8 cellular contexts compared by ENCODE assay signal in the genomic region with DNA sequence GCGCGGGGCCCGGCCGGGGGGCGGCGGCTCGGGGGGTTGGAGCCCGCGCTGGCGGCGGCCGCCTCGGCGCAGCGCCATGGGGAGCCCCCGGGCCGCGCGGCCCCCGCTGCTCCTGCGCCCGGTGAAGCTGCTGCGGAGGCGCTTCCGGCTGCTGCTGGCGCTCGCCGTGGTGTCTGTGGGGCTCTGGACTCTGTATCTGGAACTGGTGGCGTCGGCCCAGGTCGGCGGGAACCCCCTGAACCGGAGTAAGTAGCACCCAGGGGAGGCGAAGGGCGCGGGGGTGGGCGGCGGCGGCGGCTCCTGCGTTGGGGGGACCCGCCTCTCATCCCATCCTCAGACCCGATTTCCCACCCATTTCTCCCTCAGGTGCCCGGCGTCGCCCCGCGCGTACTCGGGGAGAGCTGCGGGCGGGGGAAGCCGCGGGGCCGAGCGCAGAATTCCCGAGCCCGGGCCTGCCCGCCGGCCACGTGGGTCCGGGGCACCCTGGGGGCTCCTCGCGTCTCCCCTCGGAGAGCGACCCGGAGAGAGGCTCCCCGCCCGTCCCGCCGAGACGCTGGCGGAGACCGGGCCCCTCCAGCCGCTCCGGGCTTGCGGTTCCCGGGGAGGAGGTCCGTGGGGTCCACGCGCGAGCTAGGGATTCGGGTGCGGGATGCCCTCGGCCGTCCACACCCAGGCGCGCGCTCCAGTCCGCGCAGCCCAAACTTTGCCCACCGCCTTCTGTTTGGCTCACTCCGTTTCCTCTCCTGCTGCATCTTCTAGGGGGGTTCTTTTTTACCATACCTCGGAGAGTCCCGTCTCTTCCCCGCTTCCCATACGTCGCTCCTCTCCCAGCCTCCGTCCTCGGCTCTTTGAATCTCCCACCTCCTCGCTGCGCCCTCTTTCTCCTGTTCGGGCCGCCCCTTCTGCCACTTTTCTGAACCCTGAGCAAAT. TPM values are rescaled to one million over a fixed set of nuclear protein-coding genes. Genes with fewer than 3 reads are reported as not detected.
A peak's percentile ranks its signal among the peaks of the same experiment; 100 is the strongest.
DNase-seq lines count a peak whose midpoint lies in the region; FAIRE-seq and TF ChIP-seq lines count a peak whose summit lies in the region.

No MANE protein-coding gene starts in this region.

- peak overlapping the region; percentile 37 for H3K27ac ChIP-seq in SJCRH30

- peaks cover 31% of the 10 kb centered on the region for H3K4me1 ChIP-seq in SJCRH30

- H3K36me3 ChIP-seq in SJCRH30 = no peaks in the 10 kb centered on the region; the same call in 1 of the 2 replicates

- FAIRE-seq in GM12891 (lab: Jason Lieb, UNC) = no peak

- H3K27me3 ChIP-seq in SJCRH30 = no peaks in the 10 kb centered on the region

- no peaks in the 10 kb centered on the region for H3K9me3 ChIP-seq in SJCRH30 (replicated peaks)

- peak overlapping the region; percentile 78 for H3K4me3 ChIP-seq in SJCRH30

- no peak for TF ChIP-seq POLR2A in GM12891 (IDR thresholded peaks at IDR 0.05; ENCODE audit: low read depth, low read length)

- DNase-seq in GM12891 (ENCODE audit: insufficient read length, low spot score) (peak; percentile 55), SJCRH30 (peak; percentile 36 to 38), astrocyte of the hippocampus (ENCODE audit: low read depth, low spot score) (peak; percentile 38), left kidney (ENCODE audit: low read depth, low spot score) (peak; percentile 55), NCI-H1436 treated with DMSO at 0.1 percent for 48 hours (lab: John Stamatoyannopoulos, UW) (no peak), NCI-H1048 (lab: John Stamatoyannopoulos, UW) (no peak), H4 (ENCODE audit: low spot score) (no peak)
- DNase-seq in stimulated activated CD4-positive, alpha-beta T cell treated with anti-CD3 and anti-CD28 coated beads, TNF-alpha, amount 100 ng/mL, for 4 hours (ENCODE audit: low read depth in 3 of 3) = peak in 2 of 3 experiments; percentile 12 to 17

TF ChIP-seq in GM12891, 5 proteins besides CTCF, POLR2A, EP300 and RAD21:
- TF ChIP-seq PAX5 (IDR thresholded peaks at IDR 0.05; ENCODE audit: insufficient read depth, low read length, severe bottlenecking) (no peak), POLR2AphosphoS5 (IDR thresholded peaks at IDR 0.05; ENCODE audit: low read depth, low read length) (no peak), TAF1 (IDR thresholded peaks at IDR 0.05; ENCODE audit: low read depth, low read length) (no peak), SPI1 (IDR thresholded peaks at IDR 0.05; ENCODE audit: low read depth, low read length) (no peak), POU2F2 (IDR thresholded peaks at IDR 0.05; ENCODE audit: low read depth, low read length) (no peak)
TF ChIP-seq in GM12891: peak in this region for 0.

RNA-seq across cellular contexts. Expression of gene B4GALNT3, which starts 0.8 kb away (rescaled TPM):
- polyA plus RNA-seq in GM12891 (2012; ENCODE audit: low read depth, missing spikeins) = 0.08 TPM
- 29.5 and 33.0 TPM in 2 replicates for total RNA-seq in SJCRH30 (2014; rRNA removed; shearing (Covaris generic))
- 3.0 and 3.3 TPM in 2 replicates for total RNA-seq in H4 (2014; rRNA removed; shearing (Covaris generic))

RNA-seq across cellular contexts. Expression of gene CCDC77, which starts 59.1 kb away (rescaled TPM):
- 5.4 TPM for polyA plus RNA-seq in GM12891 (2012; ENCODE audit: low read depth, missing spikeins)
- 40.2 and 43.7 TPM in 2 replicates for total RNA-seq in SJCRH30 (2014; rRNA removed; shearing (Covaris generic))
- 29.5 and 34.3 TPM in 2 replicates for total RNA-seq in H4 (2014; rRNA removed; shearing (Covaris generic))

Comparison
In these comparisons a context has a peak if more than half of its experiments do, and no peak if none do; other contexts are left out.
1. DNase-seq: peak in GM12891 (single experiment), SJCRH30 (2 of 2), astrocyte of the hippocampus (single experiment), left kidney (single experiment) and stimulated activated CD4-positive, alpha-beta T cell treated with anti-CD3 and anti-CD28 coated beads, TNF-alpha, amount 100 ng/mL, for 4 hours (2 of 3); none in NCI-H1436 treated with DMSO at 0.1 percent for 48 hours (single experiment), NCI-H1048 (single experiment) and H4 (single experiment).